In genomic region chr10:17157024-17157423, GRCh38 we compare ENCODE assay signal across 26 cellular contexts.
"Had no signal": no experiment of that assay in that cellular context is flagged by ENCODE, and none has a peak within 500 bp of the region (broad histone marks: within the 10 kb centered on the region; RNA-seq: fewer than 3 reads in every experiment).

No MANE protein-coding gene starts in this region.

- H3K4me1 Mint-ChIP-seq: memory B cell had no signal

- H3K27me3 ChIP-seq: dorsolateral prefrontal cortex, esophagus squamous epithelium, gastrocnemius medialis, heart right ventricle, left lung had no signal

- H3K4me3 Mint-ChIP-seq: memory B cell had no signal

- H3K27me3 Mint-ChIP-seq: memory B cell had no signal

- H3K4me1 ChIP-seq: esophagus squamous epithelium, gastrocnemius medialis, heart right ventricle, left lung had no signal

- H3K27ac Mint-ChIP-seq: memory B cell had no signal

- H3K9me3 ChIP-seq: esophagus squamous epithelium, gastrocnemius medialis, heart right ventricle, left lung had no signal

- H3K36me3 ChIP-seq: gastrocnemius medialis, left lung had no signal

- FAIRE-seq: colon, keratinocyte had no signal

- H3K9me3 Mint-ChIP-seq: memory B cell had no signal

- ATAC-seq: esophagus mucosa, gastrocnemius medialis, heart right ventricle, left cardiac atrium, left lung, left ventricle myocardium superior had no signal

- H3K27ac ChIP-seq: coronary artery, dorsolateral prefrontal cortex, epithelial cell of prostate, esophagus squamous epithelium, gastrocnemius medialis, heart right ventricle, left lung had no signal

- H3K4me3 ChIP-seq: coronary artery, dorsolateral prefrontal cortex, esophagus squamous epithelium, gastrocnemius medialis, heart right ventricle, left lung, lung had no signal

- DNase-seq: dermis blood vessel endothelial cell; dorsolateral prefrontal cortex; effector CD4-positive, alpha-beta T cell; effector memory CD4-positive, alpha-beta T cell; erythroblast; esophagus squamous epithelium; foreskin fibroblast; foreskin melanocyte; gastrocnemius medialis; glutamatergic neuron; head of caudate nucleus; heart right ventricle; hippocampal formation; left cardiac atrium; left lung; left ventricle myocardium superior; mammary epithelial cell; mesendoderm; midbrain had no signal
